In genomic region chr7:128906766-128907559, GRCh38 we compare ENCODE assay signal across 1 cellular context.
TF ChIP-seq lines count a peak whose summit lies in the region.

No MANE protein-coding gene starts in this region.

TF ChIP-seq in HepG2, 621 proteins besides CTCF, POLR2A, EP300 and RAD21:
- TF ChIP-seq ZBTB40 (IDR thresholded peaks at IDR 0.05) (peak; percentile 96), ZBTB40 (CRISPR knock-in tag; IDR thresholded peaks at IDR 0.05) (no peak), CREBL2 (CRISPR knock-in tag; IDR thresholded peaks at IDR 0.05; ENCODE audit: borderline replicate concordance) (no peak)
